In the genomic region with DNA sequence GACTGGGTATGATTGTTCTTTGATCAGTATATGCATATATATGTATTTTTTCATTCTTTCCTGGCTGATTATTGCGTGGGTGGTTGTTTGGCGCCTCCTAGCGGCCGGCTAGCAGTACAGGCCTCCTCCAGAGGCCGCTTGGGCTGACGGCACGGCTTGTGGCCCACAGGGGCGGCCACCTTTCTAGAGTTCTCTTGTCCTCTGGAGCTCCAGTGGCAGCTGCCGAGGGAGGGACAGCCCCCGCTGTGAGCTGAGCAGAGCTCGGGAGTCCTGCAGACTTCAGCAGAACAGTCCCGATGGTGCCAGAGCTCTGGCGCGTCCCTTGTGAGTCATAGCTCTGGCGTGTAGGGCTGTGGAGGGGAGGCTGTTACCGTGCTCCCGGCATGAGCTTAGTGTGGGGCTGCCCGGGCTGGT, we compare ENCODE assay signal across 8 cellular contexts. TPM values are rescaled to one million over a fixed set of nuclear protein-coding genes. Genes with fewer than 3 reads are reported as not detected.
DNase-seq lines count a peak whose midpoint lies in the region; ATAC-seq and TF ChIP-seq lines count a peak whose summit lies in the region.

No MANE protein-coding gene starts in this region.

- no peak overlapping the region for H3K27ac ChIP-seq in effector memory CD4-positive, alpha-beta T cell (ENCODE audit: insufficient read depth, low read length, poor library complexity, severe bottlenecking)
- no peak overlapping the region for H3K27ac ChIP-seq in naive thymus-derived CD4-positive, alpha-beta T cell (ENCODE audit: low read depth, low read length)

- H3K4me3 Mint-ChIP-seq in naive thymus-derived CD4-positive, alpha-beta T cell: peak overlapping the region in 1 of 10 donors; percentile 46

- H3K4me1 ChIP-seq in effector memory CD4-positive, alpha-beta T cell (ENCODE audit: control insufficient read depth, insufficient read depth, low read length, poor library complexity, severe bottlenecking): no peaks in the 10 kb centered on the region
- H3K4me1 ChIP-seq in naive thymus-derived CD4-positive, alpha-beta T cell (ENCODE audit: control insufficient read depth in 2 of 2, insufficient read depth in 2 of 2, low read length in 2 of 2): no peaks in the 10 kb centered on the region

- intact Hi-C loops in naive thymus-derived CD4-positive, alpha-beta T cell (cut with micrococcal nuclease): loop anchor here (1.0 to 2.0 kb wide), 2 partner anchors 280 kb away; no protein-coding TSS in a partner anchor

- no peaks in the 10 kb centered on the region for H3K27me3 Mint-ChIP-seq in naive thymus-derived CD4-positive, alpha-beta T cell

- CTCF ChIA-PET in naive thymus-derived CD4-positive, alpha-beta T cell (lab: Charles Lee): interaction anchor here (0.8 to 2.0 kb wide), 8 partner anchors 20 to 281 kb away, joined by 3 to 16 read pairs (median 4); a partner anchor contains a TSS

- POLR2A ChIA-PET in naive thymus-derived CD4-positive, alpha-beta T cell (lab: Charles Lee): no interaction called here

- no peak overlapping the region for H3K4me3 ChIP-seq in effector memory CD4-positive, alpha-beta T cell (ENCODE audit: insufficient read depth, low read depth, low read length, poor library complexity, severe bottlenecking)
- no peak overlapping the region for H3K4me3 ChIP-seq in naive thymus-derived CD4-positive, alpha-beta T cell (ENCODE audit: low read length)

- ATAC-seq in naive thymus-derived CD4-positive, alpha-beta T cell: peak; percentile 89
- ATAC-seq in stimulated activated naive CD8-positive, alpha-beta T cell treated with anti-CD3 and anti-CD28 coated beads, Interleukin-15, Interleukin-2, amounts not matched to agents 100 U/mL and 50 U/mL, for 24 hours: peak; percentile 76
- ATAC-seq in GM18505 (IDR thresholded peaks at IDR 0.05; ENCODE audit: unreplicated experiment): no peak
- ATAC-seq in HG03045 (IDR thresholded peaks at IDR 0.05; ENCODE audit: unreplicated experiment): no peak

- H3K27ac Mint-ChIP-seq in naive thymus-derived CD4-positive, alpha-beta T cell: no peak overlapping the region

- peak; percentile 93 for TF ChIP-seq CTCF in LNCAP (IDR thresholded peaks at IDR 0.05)

- peak; percentile 40 for DNase-seq in Ammon's horn (ENCODE audit: low spot score)
- peak; percentile 63 for DNase-seq in activated CD4-positive, alpha-beta T cell treated with anti-CD3 and anti-CD28 coated beads, Interleukin-2, amount 50 U/mL, for 1 hour
- DNase-seq in effector memory CD4-positive, alpha-beta T cell: peak; percentile 39 to 55 (median 44)
- DNase-seq in naive thymus-derived CD4-positive, alpha-beta T cell: peak; percentile 12 to 73 (median 61)
- peak; percentile 61 for DNase-seq in stimulated activated naive CD8-positive, alpha-beta T cell treated with anti-CD3 and anti-CD28 coated beads, Interleukin-15, Interleukin-2, amounts not matched to agents 100 U/mL and 50 U/mL, for 24 hours

- no peak for TF ChIP-seq POLR2A in GM18505 (IDR thresholded peaks at IDR 0.05; ENCODE audit: borderline replicate concordance, extremely low read depth, insufficient read depth, insufficient read length)

- peaks cover 0 to 2% (median 0%) of the 10 kb centered on the region in 5 donors for H3K36me3 Mint-ChIP-seq in naive thymus-derived CD4-positive, alpha-beta T cell

- no peaks in the 10 kb centered on the region for H3K27me3 ChIP-seq in effector memory CD4-positive, alpha-beta T cell (replicated peaks; ENCODE audit: control insufficient read depth, insufficient read depth, low read length, poor library complexity, severe bottlenecking)
- H3K27me3 ChIP-seq in naive thymus-derived CD4-positive, alpha-beta T cell (ENCODE audit: control insufficient read depth in 2 of 2, insufficient read depth in 2 of 2, low read length in 2 of 2): no peaks in the 10 kb centered on the region

- H3K4me1 Mint-ChIP-seq in naive thymus-derived CD4-positive, alpha-beta T cell: peaks cover 0 to 5% (median 0%) of the 10 kb centered on the region in 7 donors

- no peaks in the 10 kb centered on the region for H3K9me3 ChIP-seq in effector memory CD4-positive, alpha-beta T cell (ENCODE audit: control insufficient read depth, low read length)
- no peaks in the 10 kb centered on the region for H3K9me3 ChIP-seq in naive thymus-derived CD4-positive, alpha-beta T cell (ENCODE audit: control insufficient read depth in 2 of 3, low read length in 3 of 3)

- peaks cover 0 to 30% (median 2%) of the 10 kb centered on the region in 11 donors for H3K9me3 Mint-ChIP-seq in naive thymus-derived CD4-positive, alpha-beta T cell

- no peaks in the 10 kb centered on the region for H3K36me3 ChIP-seq in effector memory CD4-positive, alpha-beta T cell (ENCODE audit: control insufficient read depth, insufficient read depth, low read length)
- no peaks in the 10 kb centered on the region for H3K36me3 ChIP-seq in naive thymus-derived CD4-positive, alpha-beta T cell (ENCODE audit: control insufficient read depth in 2 of 3, insufficient read depth in 3 of 3, low read length in 3 of 3)

RNA-seq across cellular contexts. Expression of a gene that starts 22.5 kb away (rescaled TPM):
- 10 to 100 TPM in 4 of 5 experiments, 1 to 10 TPM in 1; 6.4 to 30.7 (median 25.0) TPM for total RNA-seq in naive thymus-derived CD4-positive, alpha-beta T cell
- polyA plus RNA-seq in naive thymus-derived CD4-positive, alpha-beta T cell: 10 to 100 TPM; 36.8 to 37.1 TPM

Comparison
In these comparisons a context has a peak if more than half of its experiments do, and no peak if none do; other contexts are left out.
1. ATAC-seq: peak in naive thymus-derived CD4-positive, alpha-beta T cell (single experiment) and stimulated activated naive CD8-positive, alpha-beta T cell treated with anti-CD3 and anti-CD28 coated beads, Interleukin-15, Interleukin-2, amounts not matched to agents 100 U/mL and 50 U/mL, for 24 hours (single experiment); none in GM18505 (single experiment) and HG03045 (single experiment).
2. Peak in every context shown above with its lines, with median percentiles within 50 percentile points of each other: DNase-seq.